In genomic region chr9:99488109-99489042, GRCh38 we compare ENCODE assay signal across 1 cellular context.
A peak's percentile ranks its signal among the peaks of the same experiment; 100 is the strongest.
TF ChIP-seq lines count a peak whose summit lies in the region.

No MANE protein-coding gene starts in this region.

TF ChIP-seq in WTC11, 78 proteins besides CTCF, POLR2A, EP300 and RAD21 (continued from another document):
- TF ChIP-seq FOXP4 (CRISPR knock-in tag; IDR thresholded peaks at IDR 0.05) (peak; percentile 66; the same call in 1 of the 2 replicates), PRRX2 (CRISPR knock-in tag; IDR thresholded peaks at IDR 0.05) (no peak)
